ENCODE assay signal across 1 cellular context in the genomic region with DNA sequence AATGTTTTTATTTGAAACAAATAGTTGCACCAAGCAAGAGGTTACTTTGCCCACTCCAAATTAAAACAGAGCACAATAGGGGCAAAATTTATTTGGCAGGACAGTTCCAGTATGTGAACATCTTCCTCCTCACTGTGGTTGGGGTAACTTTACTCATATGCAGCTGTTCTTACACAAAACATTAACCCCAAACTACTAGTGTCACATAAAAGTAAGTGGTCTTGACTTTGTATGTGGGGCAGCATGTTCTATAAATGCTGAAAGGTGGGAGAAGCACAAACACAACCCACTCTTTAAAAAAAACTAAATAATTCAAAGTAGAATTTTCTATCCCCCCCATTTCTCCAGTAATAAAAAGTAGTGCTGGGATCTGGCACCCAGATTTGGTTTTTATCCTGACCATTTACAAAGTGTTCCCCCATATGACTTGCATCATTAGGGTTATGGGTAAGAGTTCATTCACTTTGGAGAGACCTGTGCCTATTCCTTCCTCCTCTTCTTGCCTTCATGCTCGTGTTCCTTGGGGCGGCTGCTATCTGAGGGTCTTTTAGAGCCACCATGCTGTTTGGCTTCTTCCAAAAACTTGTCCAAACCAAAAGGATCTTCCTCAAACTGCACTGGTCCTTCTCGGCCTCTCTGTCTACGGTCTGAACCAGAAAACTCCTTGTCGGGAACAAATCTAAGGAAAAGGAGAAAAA.
TF ChIP-seq lines count a peak whose summit lies in the region.

No MANE protein-coding gene starts in this region.

TF ChIP-seq in GM23338, 12 proteins besides CTCF, POLR2A, EP300 and RAD21:
- TF ChIP-seq ZNF114 (CRISPR knock-in tag; IDR thresholded peaks at IDR 0.05) = no peak
- no peak for TF ChIP-seq ZNF331 (CRISPR knock-in tag; IDR thresholded peaks at IDR 0.05; ENCODE audit: low read depth)
- no peak for TF ChIP-seq POLR2AphosphoS5 (IDR thresholded peaks at IDR 0.05; ENCODE audit: low read depth)
- TF ChIP-seq STAT1 (IDR thresholded peaks at IDR 0.05; ENCODE audit: unreplicated experiment) = no peak
- no peak for TF ChIP-seq NANOG (IDR thresholded peaks at IDR 0.05; ENCODE audit: borderline replicate concordance)
- no peak for TF ChIP-seq CREB1 (CRISPR knock-in tag; IDR thresholded peaks at IDR 0.05; ENCODE audit: low read depth)
- TF ChIP-seq, protein P1, sequence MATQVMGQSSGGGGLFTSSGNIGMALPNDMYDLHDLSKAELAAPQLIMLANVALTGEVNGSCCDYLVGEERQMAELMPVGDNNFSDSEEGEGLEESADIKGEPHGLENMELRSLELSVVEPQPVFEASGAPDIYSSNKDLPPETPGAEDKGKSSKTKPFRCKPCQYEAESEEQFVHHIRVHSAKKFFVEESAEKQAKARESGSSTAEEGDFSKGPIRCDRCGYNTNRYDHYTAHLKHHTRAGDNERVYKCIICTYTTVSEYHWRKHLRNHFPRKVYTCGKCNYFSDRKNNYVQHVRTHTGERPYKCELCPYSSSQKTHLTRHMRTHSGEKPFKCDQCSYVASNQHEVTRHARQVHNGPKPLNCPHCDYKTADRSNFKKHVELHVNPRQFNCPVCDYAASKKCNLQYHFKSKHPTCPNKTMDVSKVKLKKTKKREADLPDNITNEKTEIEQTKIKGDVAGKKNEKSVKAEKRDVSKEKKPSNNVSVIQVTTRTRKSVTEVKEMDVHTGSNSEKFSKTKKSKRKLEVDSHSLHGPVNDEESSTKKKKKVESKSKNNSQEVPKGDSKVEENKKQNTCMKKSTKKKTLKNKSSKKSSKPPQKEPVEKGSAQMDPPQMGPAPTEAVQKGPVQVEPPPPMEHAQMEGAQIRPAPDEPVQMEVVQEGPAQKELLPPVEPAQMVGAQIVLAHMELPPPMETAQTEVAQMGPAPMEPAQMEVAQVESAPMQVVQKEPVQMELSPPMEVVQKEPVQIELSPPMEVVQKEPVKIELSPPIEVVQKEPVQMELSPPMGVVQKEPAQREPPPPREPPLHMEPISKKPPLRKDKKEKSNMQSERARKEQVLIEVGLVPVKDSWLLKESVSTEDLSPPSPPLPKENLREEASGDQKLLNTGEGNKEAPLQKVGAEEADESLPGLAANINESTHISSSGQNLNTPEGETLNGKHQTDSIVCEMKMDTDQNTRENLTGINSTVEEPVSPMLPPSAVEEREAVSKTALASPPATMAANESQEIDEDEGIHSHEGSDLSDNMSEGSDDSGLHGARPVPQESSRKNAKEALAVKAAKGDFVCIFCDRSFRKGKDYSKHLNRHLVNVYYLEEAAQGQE (IDR thresholded peaks at IDR 0.05; ENCODE audit: unreplicated experiment) = no peak
- TF ChIP-seq, protein P2, sequence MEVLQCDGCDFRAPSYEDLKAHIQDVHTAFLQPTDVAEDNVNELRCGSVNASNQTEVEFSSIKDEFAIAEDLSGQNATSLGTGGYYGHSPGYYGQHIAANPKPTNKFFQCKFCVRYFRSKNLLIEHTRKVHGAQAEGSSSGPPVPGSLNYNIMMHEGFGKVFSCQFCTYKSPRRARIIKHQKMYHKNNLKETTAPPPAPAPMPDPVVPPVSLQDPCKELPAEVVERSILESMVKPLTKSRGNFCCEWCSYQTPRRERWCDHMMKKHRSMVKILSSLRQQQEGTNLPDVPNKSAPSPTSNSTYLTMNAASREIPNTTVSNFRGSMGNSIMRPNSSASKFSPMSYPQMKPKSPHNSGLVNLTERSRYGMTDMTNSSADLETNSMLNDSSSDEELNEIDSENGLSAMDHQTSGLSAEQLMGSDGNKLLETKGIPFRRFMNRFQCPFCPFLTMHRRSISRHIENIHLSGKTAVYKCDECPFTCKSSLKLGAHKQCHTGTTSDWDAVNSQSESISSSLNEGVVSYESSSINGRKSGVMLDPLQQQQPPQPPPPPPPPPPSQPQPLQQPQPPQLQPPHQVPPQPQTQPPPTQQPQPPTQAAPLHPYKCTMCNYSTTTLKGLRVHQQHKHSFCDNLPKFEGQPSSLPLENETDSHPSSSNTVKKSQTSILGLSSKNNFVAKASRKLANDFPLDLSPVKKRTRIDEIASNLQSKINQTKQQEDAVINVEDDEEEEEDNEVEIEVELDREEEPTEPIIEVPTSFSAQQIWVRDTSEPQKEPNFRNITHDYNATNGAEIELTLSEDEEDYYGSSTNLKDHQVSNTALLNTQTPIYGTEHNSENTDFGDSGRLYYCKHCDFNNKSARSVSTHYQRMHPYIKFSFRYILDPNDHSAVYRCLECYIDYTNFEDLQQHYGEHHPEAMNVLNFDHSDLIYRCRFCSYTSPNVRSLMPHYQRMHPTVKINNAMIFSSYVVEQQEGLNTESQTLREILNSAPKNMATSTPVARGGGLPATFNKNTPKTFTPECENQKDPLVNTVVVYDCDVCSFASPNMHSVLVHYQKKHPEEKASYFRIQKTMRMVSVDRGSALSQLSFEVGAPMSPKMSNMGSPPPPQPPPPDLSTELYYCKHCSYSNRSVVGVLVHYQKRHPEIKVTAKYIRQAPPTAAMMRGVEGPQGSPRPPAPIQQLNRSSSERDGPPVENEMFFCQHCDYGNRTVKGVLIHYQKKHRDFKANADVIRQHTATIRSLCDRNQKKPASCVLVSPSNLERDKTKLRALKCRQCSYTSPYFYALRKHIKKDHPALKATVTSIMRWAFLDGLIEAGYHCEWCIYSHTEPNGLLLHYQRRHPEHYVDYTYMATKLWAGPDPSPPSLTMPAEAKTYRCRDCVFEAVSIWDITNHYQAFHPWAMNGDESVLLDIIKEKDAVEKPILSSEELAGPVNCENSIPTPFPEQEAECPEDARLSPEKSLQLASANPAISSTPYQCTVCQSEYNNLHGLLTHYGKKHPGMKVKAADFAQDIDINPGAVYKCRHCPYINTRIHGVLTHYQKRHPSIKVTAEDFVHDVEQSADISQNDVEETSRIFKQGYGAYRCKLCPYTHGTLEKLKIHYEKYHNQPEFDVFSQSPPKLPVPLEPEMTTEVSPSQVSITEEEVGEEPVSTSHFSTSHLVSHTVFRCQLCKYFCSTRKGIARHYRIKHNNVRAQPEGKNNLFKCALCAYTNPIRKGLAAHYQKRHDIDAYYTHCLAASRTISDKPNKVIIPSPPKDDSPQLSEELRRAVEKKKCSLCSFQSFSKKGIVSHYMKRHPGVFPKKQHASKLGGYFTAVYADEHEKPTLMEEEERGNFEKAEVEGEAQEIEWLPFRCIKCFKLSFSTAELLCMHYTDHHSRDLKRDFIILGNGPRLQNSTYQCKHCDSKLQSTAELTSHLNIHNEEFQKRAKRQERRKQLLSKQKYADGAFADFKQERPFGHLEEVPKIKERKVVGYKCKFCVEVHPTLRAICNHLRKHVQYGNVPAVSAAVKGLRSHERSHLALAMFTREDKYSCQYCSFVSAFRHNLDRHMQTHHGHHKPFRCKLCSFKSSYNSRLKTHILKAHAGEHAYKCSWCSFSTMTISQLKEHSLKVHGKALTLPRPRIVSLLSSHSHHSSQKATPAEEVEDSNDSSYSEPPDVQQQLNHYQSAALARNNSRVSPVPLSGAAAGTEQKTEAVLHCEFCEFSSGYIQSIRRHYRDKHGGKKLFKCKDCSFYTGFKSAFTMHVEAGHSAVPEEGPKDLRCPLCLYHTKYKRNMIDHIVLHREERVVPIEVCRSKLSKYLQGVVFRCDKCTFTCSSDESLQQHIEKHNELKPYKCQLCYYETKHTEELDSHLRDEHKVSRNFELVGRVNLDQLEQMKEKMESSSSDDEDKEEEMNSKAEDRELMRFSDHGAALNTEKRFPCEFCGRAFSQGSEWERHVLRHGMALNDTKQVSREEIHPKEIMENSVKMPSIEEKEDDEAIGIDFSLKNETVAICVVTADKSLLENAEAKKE (CRISPR knock-in tag; IDR thresholded peaks at IDR 0.05) = no peak
